Comparison of ENCODE assay signal across 1 cellular context in the genomic region with DNA sequence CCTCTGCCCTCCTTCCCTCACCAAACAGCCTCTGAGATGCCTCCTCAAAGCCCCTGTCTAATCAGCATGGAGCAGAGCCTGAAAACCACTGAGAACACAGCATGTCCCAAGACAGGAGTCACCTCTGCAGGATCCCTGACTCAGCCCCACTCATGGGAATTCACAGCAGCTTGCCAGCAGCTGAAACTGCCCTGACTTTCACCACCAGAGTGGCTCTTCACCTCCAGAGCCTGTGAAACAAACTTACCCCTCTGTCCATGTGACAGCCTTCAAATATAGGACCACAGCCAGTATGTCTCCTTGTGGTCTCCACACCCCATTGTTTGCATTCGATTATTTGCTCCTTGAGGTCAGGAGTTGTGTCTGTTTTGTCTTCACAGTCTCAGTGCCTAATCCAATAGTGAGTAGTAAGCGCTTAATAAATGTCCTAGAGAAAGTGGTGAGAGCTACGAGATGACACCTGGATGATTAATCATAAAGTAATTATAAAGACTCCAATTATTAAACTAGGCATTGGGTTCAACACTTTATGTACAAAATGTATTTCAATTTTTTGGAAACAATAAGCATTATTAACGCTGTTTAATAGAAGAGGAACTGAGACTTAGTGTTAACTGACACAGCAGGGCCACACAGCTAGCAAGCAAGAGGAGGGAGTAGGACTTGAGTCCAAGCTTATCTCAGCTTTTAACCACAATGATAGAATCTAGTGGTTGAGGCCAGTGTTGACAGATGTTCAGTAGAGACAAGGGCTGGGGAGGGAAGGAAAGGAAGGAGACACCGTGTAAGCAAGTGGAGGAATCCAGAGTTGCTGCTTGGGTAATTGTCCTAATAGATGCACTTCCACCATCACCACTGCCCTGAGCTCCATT.
TF ChIP-seq lines count a peak whose summit lies in the region.

No MANE protein-coding gene starts in this region.

TF ChIP-seq in SK-N-SH, 30 proteins besides CTCF, POLR2A, EP300 and RAD21 (continued from another document):
- TF ChIP-seq TEAD4 (IDR thresholded peaks at IDR 0.05; ENCODE audit: borderline replicate concordance, insufficient read depth) (no peak), GABPA (IDR thresholded peaks at IDR 0.05; ENCODE audit: low read depth) (no peak), NFIC (IDR thresholded peaks at IDR 0.05; ENCODE audit: borderline replicate concordance) (no peak), FOXJ3 (CRISPR knock-in tag; IDR thresholded peaks at IDR 0.05) (no peak), IRF3 (IDR thresholded peaks at IDR 0.05; ENCODE audit: low read depth, low read length) (no peak)
- TF ChIP-seq, protein P1, sequence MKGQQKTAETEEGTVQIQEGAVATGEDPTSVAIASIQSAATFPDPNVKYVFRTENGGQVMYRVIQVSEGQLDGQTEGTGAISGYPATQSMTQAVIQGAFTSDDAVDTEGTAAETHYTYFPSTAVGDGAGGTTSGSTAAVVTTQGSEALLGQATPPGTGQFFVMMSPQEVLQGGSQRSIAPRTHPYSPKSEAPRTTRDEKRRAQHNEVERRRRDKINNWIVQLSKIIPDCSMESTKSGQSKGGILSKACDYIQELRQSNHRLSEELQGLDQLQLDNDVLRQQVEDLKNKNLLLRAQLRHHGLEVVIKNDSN (IDR thresholded peaks at IDR 0.05; ENCODE audit: borderline replicate concordance, low read depth) = no peak
